ENCODE assay signal across 8 cellular contexts in the genomic region with DNA sequence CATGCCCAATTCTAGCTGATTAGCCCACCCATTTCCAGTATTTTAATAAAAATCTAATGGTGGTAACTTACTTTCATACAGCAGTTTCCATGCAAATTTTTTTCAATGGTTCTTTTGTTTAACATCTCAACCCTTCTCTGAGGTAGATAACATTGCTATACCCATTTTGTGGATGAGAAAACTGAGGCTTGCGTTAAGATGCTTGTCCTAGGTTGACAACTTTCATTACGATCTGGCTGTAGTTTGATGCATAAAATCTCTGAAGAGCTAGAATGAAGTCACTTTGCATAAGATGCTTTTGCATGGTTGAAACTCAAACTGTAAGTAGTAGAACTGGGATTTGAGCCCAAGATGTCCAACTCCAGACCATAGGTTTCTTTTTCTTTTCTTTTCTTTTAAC.
"Had no signal": no experiment of that assay in that cellular context is flagged by ENCODE, and none has a peak within 500 bp of the region (broad histone marks: within the 10 kb centered on the region; RNA-seq: fewer than 3 reads in every experiment).

No MANE protein-coding gene starts in this region.

- H3K4me3 ChIP-seq: GM12878 had no signal

- FAIRE-seq: G401.6, GM12878, GM12891, GM12892, GM18507, GM19239 had no signal

- ATAC-seq: GM12878 had no signal

- DNase-seq: GDM1, GF-D8 had no signal
